In genomic region chr16:3069146-3069545, GRCh38 we compare ENCODE assay signal across 7 cellular contexts. TPM values are rescaled to one million over a fixed set of nuclear protein-coding genes. Genes with fewer than 3 reads are reported as not detected.
DNase-seq lines count a peak whose midpoint lies in the region; ATAC-seq, FAIRE-seq and TF ChIP-seq lines count a peak whose summit lies in the region.
"Not testable (repeated sequence)": the region's sequence is repeated elsewhere in the genome, so short reads cannot be mapped to it uniquely, and the experiment has no call there.
"Had no signal": no experiment of that assay in that cellular context is flagged by ENCODE, and none has a peak within 500 bp of the region (broad histone marks: within the 10 kb centered on the region; RNA-seq: fewer than 3 reads in every experiment).

No MANE protein-coding gene starts in this region.

- not testable (repeated sequence) for H3K27ac ChIP-seq in kidney (ENCODE audit: low read depth in 2 of 2, low read length in 2 of 2)

- H3K27ac Mint-ChIP-seq in Calu3 (ENCODE audit: unreplicated experiment) = not testable (repeated sequence)
- H3K27ac Mint-ChIP-seq in activated CD4-positive, alpha-beta T cell treated with anti-CD3 and anti-CD28 coated beads, Interleukin-2, amount 10 ng/mL, durations not matched to agents 24 days and 14 days = peak overlapping the region; percentile 87
- H3K27ac Mint-ChIP-seq in activated T-helper 1 cell treated with anti-CD3 and anti-CD28 coated beads, Interleukin-12 subunit alpha, Interleukin-12 subunit beta, Interleukin-2, Interleukin-4 antibody, amounts not matched to agents 30 ng/mL and 10 ng/mL and 1 ng/mL, durations not matched to agents 14 hours and 24 hours and 36 hours = peak overlapping the region; percentile 85
- peak overlapping the region; percentile 98 for H3K27ac Mint-ChIP-seq in activated naive CD8-positive, alpha-beta T cell treated with anti-CD3 and anti-CD28 coated beads, Interleukin-2, amount 10 ng/mL, durations not matched to agents 7 days and 5 days
- H3K27ac Mint-ChIP-seq in stimulated activated effector memory CD8-positive, alpha-beta T cell treated with anti-CD3 and anti-CD28 coated beads, Interleukin-12 subunit alpha, Interleukin-12 subunit beta, amount 100 ng/mL, for 72 hours = peak overlapping the region; percentile 100

- DNase-seq in Calu3; activated CD4-positive, alpha-beta T cell treated with anti-CD3 and anti-CD28 coated beads, Interleukin-2, amount 10 ng/mL, durations not matched to agents 24 days and 14 days; activated T-helper 1 cell treated with anti-CD3 and anti-CD28 coated beads, Interleukin-12 subunit alpha, Interleukin-12 subunit beta, Interleukin-2, Interleukin-4 antibody, amounts not matched to agents 30 ng/mL and 10 ng/mL and 1 ng/mL, durations not matched to agents 14 hours and 24 hours and 36 hours (ENCODE audit: low spot score); activated naive CD8-positive, alpha-beta T cell treated with anti-CD3 and anti-CD28 coated beads, Interleukin-2, amount 10 ng/mL, durations not matched to agents 7 days and 5 days; stimulated activated effector memory CD8-positive, alpha-beta T cell treated with anti-CD3 and anti-CD28 coated beads, Interleukin-12 subunit alpha, Interleukin-12 subunit beta, amount 100 ng/mL, for 72 hours (ENCODE audit: low spot score in 2 of 2): not testable (repeated sequence)
- peak; percentile 69 for DNase-seq in kidney

- POLR2A ChIA-PET in activated naive CD8-positive, alpha-beta T cell treated with anti-CD3 and anti-CD28 coated beads, Interleukin-2, amount 10 ng/mL, durations not matched to agents 7 days and 5 days (lab: Charles Lee) = interaction anchor here (1.3 to 8.7 kb wide), 7 partner anchors 6 to 58 kb away, joined by 3 to 143 read pairs (median 7); partner anchors contain the start of gene MMP25

- not testable (repeated sequence) for H3K36me3 ChIP-seq in kidney (ENCODE audit: control insufficient read depth in 1 of 2, insufficient read depth in 2 of 2, low read length in 2 of 2)

- peaks cover 29% of the 10 kb centered on the region for H3K27me3 Mint-ChIP-seq in Calu3 (ENCODE audit: unreplicated experiment)
- not testable (repeated sequence) for H3K27me3 Mint-ChIP-seq in activated CD4-positive, alpha-beta T cell treated with anti-CD3 and anti-CD28 coated beads, Interleukin-2, amount 10 ng/mL, durations not matched to agents 24 days and 14 days; activated T-helper 1 cell treated with anti-CD3 and anti-CD28 coated beads, Interleukin-12 subunit alpha, Interleukin-12 subunit beta, Interleukin-2, Interleukin-4 antibody, amounts not matched to agents 30 ng/mL and 10 ng/mL and 1 ng/mL, durations not matched to agents 14 hours and 24 hours and 36 hours (ENCODE audit: insufficient read depth); activated naive CD8-positive, alpha-beta T cell treated with anti-CD3 and anti-CD28 coated beads, Interleukin-2, amount 10 ng/mL, durations not matched to agents 7 days and 5 days

- CTCF ChIA-PET in Calu3 (lab: Charles Lee) = not testable (repeated sequence)

- H3K4me3 Mint-ChIP-seq in Calu3 (ENCODE audit: low read depth, unreplicated experiment) = not testable (repeated sequence)
- H3K4me3 Mint-ChIP-seq in activated CD4-positive, alpha-beta T cell treated with anti-CD3 and anti-CD28 coated beads, Interleukin-2, amount 10 ng/mL, durations not matched to agents 24 days and 14 days = peak overlapping the region; percentile 63
- peak overlapping the region; percentile 53 for H3K4me3 Mint-ChIP-seq in activated T-helper 1 cell treated with anti-CD3 and anti-CD28 coated beads, Interleukin-12 subunit alpha, Interleukin-12 subunit beta, Interleukin-2, Interleukin-4 antibody, amounts not matched to agents 30 ng/mL and 10 ng/mL and 1 ng/mL, durations not matched to agents 14 hours and 24 hours and 36 hours
- peak overlapping the region; percentile 99 for H3K4me3 Mint-ChIP-seq in activated naive CD8-positive, alpha-beta T cell treated with anti-CD3 and anti-CD28 coated beads, Interleukin-2, amount 10 ng/mL, durations not matched to agents 7 days and 5 days
- H3K4me3 Mint-ChIP-seq in stimulated activated effector memory CD8-positive, alpha-beta T cell treated with anti-CD3 and anti-CD28 coated beads, Interleukin-12 subunit alpha, Interleukin-12 subunit beta, amount 100 ng/mL, for 72 hours = peak overlapping the region; percentile 100

- intact Hi-C loops in Calu3 (cut with micrococcal nuclease; ENCODE audit: unreplicated experiment); activated CD4-positive, alpha-beta T cell treated with anti-CD3 and anti-CD28 coated beads, Interleukin-2, amount 10 ng/mL, durations not matched to agents 24 days and 14 days (cut with micrococcal nuclease); activated T-helper 1 cell treated with anti-CD3 and anti-CD28 coated beads, Interleukin-12 subunit alpha, Interleukin-12 subunit beta, Interleukin-2, Interleukin-4 antibody, amounts not matched to agents 30 ng/mL and 10 ng/mL and 1 ng/mL, durations not matched to agents 14 hours and 24 hours and 36 hours (cut with micrococcal nuclease): not testable (repeated sequence)
- intact Hi-C loops in kidney (cut with DNase I) = loop anchor here (10.0 kb wide), 1 partner anchor 46 kb away; the partner anchor contains the start of gene ZNF205

- peaks cover 16% of the 10 kb centered on the region for H3K36me3 Mint-ChIP-seq in Calu3 (ENCODE audit: insufficient read depth, unreplicated experiment)
- H3K36me3 Mint-ChIP-seq in activated CD4-positive, alpha-beta T cell treated with anti-CD3 and anti-CD28 coated beads, Interleukin-2, amount 10 ng/mL, durations not matched to agents 24 days and 14 days (ENCODE audit: low read depth) = peaks cover 50% of the 10 kb centered on the region
- H3K36me3 Mint-ChIP-seq in activated T-helper 1 cell treated with anti-CD3 and anti-CD28 coated beads, Interleukin-12 subunit alpha, Interleukin-12 subunit beta, Interleukin-2, Interleukin-4 antibody, amounts not matched to agents 30 ng/mL and 10 ng/mL and 1 ng/mL, durations not matched to agents 14 hours and 24 hours and 36 hours (ENCODE audit: low read depth) = peaks cover 46% of the 10 kb centered on the region
- H3K36me3 Mint-ChIP-seq in activated naive CD8-positive, alpha-beta T cell treated with anti-CD3 and anti-CD28 coated beads, Interleukin-2, amount 10 ng/mL, durations not matched to agents 7 days and 5 days = peaks cover 54% of the 10 kb centered on the region
- H3K36me3 Mint-ChIP-seq in stimulated activated effector memory CD8-positive, alpha-beta T cell treated with anti-CD3 and anti-CD28 coated beads, Interleukin-12 subunit alpha, Interleukin-12 subunit beta, amount 100 ng/mL, for 72 hours = peaks cover 97% of the 10 kb centered on the region

- H3K9me3 Mint-ChIP-seq in Calu3 (ENCODE audit: low read depth, unreplicated experiment); activated CD4-positive, alpha-beta T cell treated with anti-CD3 and anti-CD28 coated beads, Interleukin-2, amount 10 ng/mL, durations not matched to agents 24 days and 14 days; activated T-helper 1 cell treated with anti-CD3 and anti-CD28 coated beads, Interleukin-12 subunit alpha, Interleukin-12 subunit beta, Interleukin-2, Interleukin-4 antibody, amounts not matched to agents 30 ng/mL and 10 ng/mL and 1 ng/mL, durations not matched to agents 14 hours and 24 hours and 36 hours; activated naive CD8-positive, alpha-beta T cell treated with anti-CD3 and anti-CD28 coated beads, Interleukin-2, amount 10 ng/mL, durations not matched to agents 7 days and 5 days; stimulated activated effector memory CD8-positive, alpha-beta T cell treated with anti-CD3 and anti-CD28 coated beads, Interleukin-12 subunit alpha, Interleukin-12 subunit beta, amount 100 ng/mL, for 72 hours: not testable (repeated sequence)

- FAIRE-seq in kidney (lab: Jason Lieb, UNC) = not testable (repeated sequence)

- peaks cover 20% of the 10 kb centered on the region for H3K4me1 Mint-ChIP-seq in Calu3 (ENCODE audit: low read depth, unreplicated experiment)
- H3K4me1 Mint-ChIP-seq in activated CD4-positive, alpha-beta T cell treated with anti-CD3 and anti-CD28 coated beads, Interleukin-2, amount 10 ng/mL, durations not matched to agents 24 days and 14 days = peaks cover 56% of the 10 kb centered on the region
- H3K4me1 Mint-ChIP-seq in activated T-helper 1 cell treated with anti-CD3 and anti-CD28 coated beads, Interleukin-12 subunit alpha, Interleukin-12 subunit beta, Interleukin-2, Interleukin-4 antibody, amounts not matched to agents 30 ng/mL and 10 ng/mL and 1 ng/mL, durations not matched to agents 14 hours and 24 hours and 36 hours (ENCODE audit: low read depth) = peaks cover 58% of the 10 kb centered on the region
- peaks cover 59% of the 10 kb centered on the region for H3K4me1 Mint-ChIP-seq in activated naive CD8-positive, alpha-beta T cell treated with anti-CD3 and anti-CD28 coated beads, Interleukin-2, amount 10 ng/mL, durations not matched to agents 7 days and 5 days
- peaks cover 66% of the 10 kb centered on the region for H3K4me1 Mint-ChIP-seq in stimulated activated effector memory CD8-positive, alpha-beta T cell treated with anti-CD3 and anti-CD28 coated beads, Interleukin-12 subunit alpha, Interleukin-12 subunit beta, amount 100 ng/mL, for 72 hours

- BruUV-seq in Calu3 (replicated peaks; lab: Mats Ljungman, UMichigan) = TSS peak; percentile 11

- H3K4me1 ChIP-seq in kidney (ENCODE audit: control insufficient read depth in 1 of 2, insufficient read depth in 1 of 2, low read depth in 1 of 2, low read length in 2 of 2) = peaks cover 9 to 24% of the 10 kb centered on the region in 2 donors

- not testable (repeated sequence) for ATAC-seq in activated naive CD8-positive, alpha-beta T cell treated with anti-CD3 and anti-CD28 coated beads, Interleukin-2, amount 10 ng/mL, durations not matched to agents 7 days and 5 days (ENCODE audit: low read depth); stimulated activated effector memory CD8-positive, alpha-beta T cell treated with anti-CD3 and anti-CD28 coated beads, Interleukin-12 subunit alpha, Interleukin-12 subunit beta, amount 100 ng/mL, for 72 hours

- not testable (repeated sequence) for H3K9me3 ChIP-seq in kidney (ENCODE audit: control insufficient read depth in 1 of 2, low read length in 2 of 2)

- TF ChIP-seq CTCF in Calu3 (IDR thresholded peaks at IDR 0.05; ENCODE audit: unreplicated experiment); kidney (IDR thresholded peaks at IDR 0.05; ENCODE audit: borderline replicate concordance, extremely low read depth, insufficient read depth): not testable (repeated sequence)

- H3K9ac ChIP-seq in kidney (ENCODE audit: low read length in 2 of 2) = not testable (repeated sequence)

- H3K4me3 ChIP-seq in kidney (ENCODE audit: low read length in 2 of 2) = not testable (repeated sequence)

RNA-seq across cellular contexts. Expression of gene IL32, which starts 3.7 kb away (rescaled TPM):
- total RNA-seq in Calu3 (2022) (81.8 and 89.0 TPM in 2 replicates), kidney (181 TPM)
- total RNA-seq in activated CD4-positive, alpha-beta T cell treated with anti-CD3 and anti-CD28 coated beads, Interleukin-2, amount 10 ng/mL, durations not matched to agents 24 days and 14 days = 918 and 934 TPM in 2 replicates
- 993 TPM in 2 replicates for total RNA-seq in activated T-helper 1 cell treated with anti-CD3 and anti-CD28 coated beads, Interleukin-12 subunit alpha, Interleukin-12 subunit beta, Interleukin-2, Interleukin-4 antibody, amounts not matched to agents 30 ng/mL and 10 ng/mL and 1 ng/mL, durations not matched to agents 14 hours and 24 hours and 36 hours
- total RNA-seq in activated naive CD8-positive, alpha-beta T cell treated with anti-CD3 and anti-CD28 coated beads, Interleukin-2, amount 10 ng/mL, durations not matched to agents 7 days and 5 days = 1,000 to 10,000 TPM; 2,319 to 2,425 TPM
- polyA plus RNA-seq in kidney (ENCODE audit: insufficient read depth, low read depth, low replicate concordance) = 495 TPM

RNA-seq across cellular contexts. Expression of gene MMP25, which starts 22.8 kb away (rescaled TPM):
- total RNA-seq in Calu3 (2022) = 0.27 and 0.31 TPM in 2 replicates
- 8.1 and 10.2 TPM in 2 replicates for total RNA-seq in activated CD4-positive, alpha-beta T cell treated with anti-CD3 and anti-CD28 coated beads, Interleukin-2, amount 10 ng/mL, durations not matched to agents 24 days and 14 days
- total RNA-seq in activated T-helper 1 cell treated with anti-CD3 and anti-CD28 coated beads, Interleukin-12 subunit alpha, Interleukin-12 subunit beta, Interleukin-2, Interleukin-4 antibody, amounts not matched to agents 30 ng/mL and 10 ng/mL and 1 ng/mL, durations not matched to agents 14 hours and 24 hours and 36 hours = 11.9 and 12.8 TPM in 2 replicates
- 10 to 100 TPM; 49.3 to 60.4 TPM for total RNA-seq in activated naive CD8-positive, alpha-beta T cell treated with anti-CD3 and anti-CD28 coated beads, Interleukin-2, amount 10 ng/mL, durations not matched to agents 7 days and 5 days
- total RNA-seq in kidney = 1.7 TPM
- 0.65 TPM for polyA plus RNA-seq in kidney (ENCODE audit: insufficient read depth, low read depth, low replicate concordance)

RNA-seq across cellular contexts. Expression of gene ZSCAN10, which starts 29.9 kb away (rescaled TPM):
- total RNA-seq in Calu3 (2022) (not detected in 2 replicates), kidney (not detected)
- total RNA-seq in activated CD4-positive, alpha-beta T cell treated with anti-CD3 and anti-CD28 coated beads, Interleukin-2, amount 10 ng/mL, durations not matched to agents 24 days and 14 days = not detected in 2 replicates
- total RNA-seq in activated T-helper 1 cell treated with anti-CD3 and anti-CD28 coated beads, Interleukin-12 subunit alpha, Interleukin-12 subunit beta, Interleukin-2, Interleukin-4 antibody, amounts not matched to agents 30 ng/mL and 10 ng/mL and 1 ng/mL, durations not matched to agents 14 hours and 24 hours and 36 hours = 0.07 TPM in 1 of 2 replicates, not detected in the other
- under 1 TPM; 0.37 to 0.39 TPM for total RNA-seq in activated naive CD8-positive, alpha-beta T cell treated with anti-CD3 and anti-CD28 coated beads, Interleukin-2, amount 10 ng/mL, durations not matched to agents 7 days and 5 days
- not detected for polyA plus RNA-seq in kidney (ENCODE audit: insufficient read depth, low read depth, low replicate concordance)
- total RNA-seq: A673 had no signal

RNA-seq across cellular contexts. Expression of gene BICDL2, which starts 32.4 kb away (rescaled TPM):
- 59.4 and 70.9 TPM in 2 replicates for total RNA-seq in Calu3 (2022)
- total RNA-seq in activated CD4-positive, alpha-beta T cell treated with anti-CD3 and anti-CD28 coated beads, Interleukin-2, amount 10 ng/mL, durations not matched to agents 24 days and 14 days = 0.43 and 0.63 TPM in 2 replicates
- 0.20 TPM in 1 of 2 replicates, not detected in the other for total RNA-seq in activated T-helper 1 cell treated with anti-CD3 and anti-CD28 coated beads, Interleukin-12 subunit alpha, Interleukin-12 subunit beta, Interleukin-2, Interleukin-4 antibody, amounts not matched to agents 30 ng/mL and 10 ng/mL and 1 ng/mL, durations not matched to agents 14 hours and 24 hours and 36 hours
- total RNA-seq in activated naive CD8-positive, alpha-beta T cell treated with anti-CD3 and anti-CD28 coated beads, Interleukin-2, amount 10 ng/mL, durations not matched to agents 7 days and 5 days = 1 to 10 TPM; 1.6 TPM
- 12.1 TPM for total RNA-seq in kidney
- 2.9 TPM for polyA plus RNA-seq in kidney (ENCODE audit: insufficient read depth, low read depth, low replicate concordance)
- total RNA-seq: A673 had no signal

RNA-seq across cellular contexts. Expression of gene ZNF205, which starts 43.2 kb away (rescaled TPM):
- total RNA-seq in Calu3 (2022) (17.2 and 17.7 TPM in 2 replicates), kidney (12.7 TPM)
- total RNA-seq in activated CD4-positive, alpha-beta T cell treated with anti-CD3 and anti-CD28 coated beads, Interleukin-2, amount 10 ng/mL, durations not matched to agents 24 days and 14 days = 0.21 and 0.47 TPM in 2 replicates
- total RNA-seq in activated T-helper 1 cell treated with anti-CD3 and anti-CD28 coated beads, Interleukin-12 subunit alpha, Interleukin-12 subunit beta, Interleukin-2, Interleukin-4 antibody, amounts not matched to agents 30 ng/mL and 10 ng/mL and 1 ng/mL, durations not matched to agents 14 hours and 24 hours and 36 hours = 0.15 and 0.39 TPM in 2 replicates
- total RNA-seq in activated naive CD8-positive, alpha-beta T cell treated with anti-CD3 and anti-CD28 coated beads, Interleukin-2, amount 10 ng/mL, durations not matched to agents 7 days and 5 days = not detected
- 14.1 TPM for polyA plus RNA-seq in kidney (ENCODE audit: insufficient read depth, low read depth, low replicate concordance)
